In genomic region chr1:86224651-86225050, GRCh38 we compare ENCODE assay signal across 15 cellular contexts.
DNase-seq lines count a peak whose midpoint lies in the region; ATAC-seq and TF ChIP-seq lines count a peak whose summit lies in the region.
"Had no signal": no experiment of that assay in that cellular context is flagged by ENCODE, and none has a peak within 500 bp of the region (broad histone marks: within the 10 kb centered on the region; RNA-seq: fewer than 3 reads in every experiment).

No MANE protein-coding gene starts in this region.

- H3K4me2 ChIP-seq in smooth muscle cell = peak overlapping the region; percentile 49

- no peak for ATAC-seq in upper lobe of right lung
- no peak for ATAC-seq in HG02870 (IDR thresholded peaks at IDR 0.05; ENCODE audit: unreplicated experiment)
- ATAC-seq: GM12878, HepG2 had no signal

- peaks cover 13% of the 10 kb centered on the region for H3F3A ChIP-seq in smooth muscle cell (ENCODE audit: low read depth)

- H3K4me1 ChIP-seq in esophagus muscularis mucosa = no peaks in the 10 kb centered on the region
- peaks cover 5% of the 10 kb centered on the region for H3K4me1 ChIP-seq in smooth muscle cell (ENCODE audit: low read depth)
- H3K4me1 ChIP-seq in upper lobe of right lung = no peaks in the 10 kb centered on the region
- H3K4me1 ChIP-seq: Caco-2 had no signal

- H3K4me3 ChIP-seq in esophagus muscularis mucosa = no peak overlapping the region
- no peak overlapping the region for H3K4me3 ChIP-seq in smooth muscle cell
- no peak overlapping the region for H3K4me3 ChIP-seq in upper lobe of right lung
- H3K4me3 ChIP-seq: GM12878 had no signal

- H3K27me3 ChIP-seq in esophagus muscularis mucosa = no peaks in the 10 kb centered on the region
- H3K27me3 ChIP-seq in smooth muscle cell (ENCODE audit: low read depth) = no peaks in the 10 kb centered on the region
- H3K27me3 ChIP-seq in upper lobe of right lung = no peaks in the 10 kb centered on the region

- TF ChIP-seq CTCF in esophagus muscularis mucosa (IDR thresholded peaks at IDR 0.05) = no peak
- TF ChIP-seq CTCF in smooth muscle cell (IDR thresholded peaks at IDR 0.05; ENCODE audit: borderline replicate concordance, insufficient read depth, poor library complexity, severe bottlenecking) = no peak
- no peak for TF ChIP-seq CTCF in upper lobe of right lung (IDR thresholded peaks at IDR 0.05)

- no peaks in the 10 kb centered on the region for H4K20me1 ChIP-seq in smooth muscle cell (ENCODE audit: low read depth)

- H2AFZ ChIP-seq in smooth muscle cell (ENCODE audit: low read depth) = no peak overlapping the region

- DNase-seq in Daoy (ENCODE audit: low read depth) = peak; percentile 14
- DNase-seq in LHCN-M2 (ENCODE audit: low read depth) = peak; percentile 55
- DNase-seq in esophagus muscularis mucosa (ENCODE audit: extremely low spot score) = peak; percentile 72
- DNase-seq in smooth muscle cell (lab: John Stamatoyannopoulos, UW; ENCODE audit: unreplicated experiment) = no peak
- no peak for DNase-seq in upper lobe of right lung
- DNase-seq in NCI-H1417 (lab: John Stamatoyannopoulos, UW) = no peak
- DNase-seq in NCI-H69 (lab: John Stamatoyannopoulos, UW) = no peak
- DNase-seq: Caco-2; CD8-positive, alpha-beta memory T cell; DMS53; GOT3; H9 had no signal

- H3K79me2 ChIP-seq in smooth muscle cell (ENCODE audit: low read depth) = no peaks in the 10 kb centered on the region

- 83% methylated on average over 2 of the region's 2 CpGs for WGBS in esophagus muscularis mucosa
- WGBS in smooth muscle cell (ENCODE audit: low lambda C conversion rate) = 36% methylated on average over 2 of the region's 2 CpGs

- no peaks in the 10 kb centered on the region for H3K36me3 ChIP-seq in esophagus muscularis mucosa
- no peaks in the 10 kb centered on the region for H3K36me3 ChIP-seq in smooth muscle cell (ENCODE audit: low read depth)
- no peaks in the 10 kb centered on the region for H3K36me3 ChIP-seq in upper lobe of right lung

- intact Hi-C loops in esophagus muscularis mucosa (cut with DNase I) = no loop called here
- intact Hi-C loops in upper lobe of right lung (cut with DNase I) = no loop called here

- no peak overlapping the region for H3K9ac ChIP-seq in smooth muscle cell (ENCODE audit: low read depth)

- no peaks in the 10 kb centered on the region for H3K9me3 ChIP-seq in esophagus muscularis mucosa
- no peaks in the 10 kb centered on the region for H3K9me3 ChIP-seq in smooth muscle cell (replicated peaks; ENCODE audit: low read depth)
- H3K9me3 ChIP-seq in upper lobe of right lung = no peaks in the 10 kb centered on the region
- H3K9me3 ChIP-seq: Caco-2 had no signal

- H3K27ac ChIP-seq in esophagus muscularis mucosa (replicated peaks in 1 of 4) (no peak overlapping the region), smooth muscle cell (ENCODE audit: low read depth) (no peak overlapping the region), upper lobe of right lung (no peak overlapping the region)

- no peak for TF ChIP-seq EP300 in esophagus muscularis mucosa (IDR thresholded peaks at IDR 0.05)

- TF ChIP-seq POLR2A in esophagus muscularis mucosa (IDR thresholded peaks at IDR 0.05; ENCODE audit: low read depth) = no peak

Comparison
In these comparisons a context has a peak if more than half of its experiments do, and no peak if none do; other contexts are left out.
1. DNase-seq: peak in Daoy (single experiment), LHCN-M2 (single experiment) and esophagus muscularis mucosa (single experiment); none in smooth muscle cell (single experiment), upper lobe of right lung (single experiment), NCI-H1417 (0 of 3) and NCI-H69 (single experiment).